Comparison of ENCODE assay signal across 9 cellular contexts in genomic region chr4:94453534-94453963, GRCh38. TPM values are rescaled to one million over a fixed set of nuclear protein-coding genes. Genes with fewer than 3 reads are reported as not detected.
DNase-seq lines count a peak whose midpoint lies in the region; ATAC-seq, FAIRE-seq and TF ChIP-seq lines count a peak whose summit lies in the region.
"Had no signal": no experiment of that assay in that cellular context is flagged by ENCODE, and none has a peak within 500 bp of the region (broad histone marks: within the 10 kb centered on the region; RNA-seq: fewer than 3 reads in every experiment).

No MANE protein-coding gene starts in this region.

- TF ChIP-seq POLR2A in GM12878 (IDR thresholded peaks at IDR 0.05; ENCODE audit: low read depth, low read length): no peak

- peak overlapping the region; percentile 89 for H3K9ac ChIP-seq in GM12878 (ENCODE audit: control insufficient read depth, insufficient read depth, low read length)
- H3K9ac ChIP-seq in liver (ENCODE audit: low read depth in 1 of 2, low read length in 2 of 2): peak overlapping the region; percentile 99

- H3K4me3 ChIP-seq in GM12878 (peak overlapping the region; percentile 87), liver (ENCODE audit: low read depth in 1 of 3, low read length in 3 of 3) (peak overlapping the region; percentile 68 to 100 (median 95))

- H3K27ac Mint-ChIP-seq in activated naive CD4-positive, alpha-beta T cell treated with anti-CD3 and anti-CD28 coated beads, Interleukin-2, amount 50 U/mL, for 24 hours: no peak overlapping the region
- peak overlapping the region; percentile 76 for H3K27ac Mint-ChIP-seq in type B pancreatic cell

- no TSS peak for BruUV-seq in GM12878 (replicated peaks; lab: Mats Ljungman, UMichigan)

- RAD21 ChIA-PET in GM12878 (lab: Charles Lee; ENCODE audit: unreplicated experiment): interaction anchor here (0.8 to 2.0 kb wide), 7 partner anchors 46 to 125 kb away, joined by 3 to 9 read pairs (median 4); no protein-coding TSS in a partner anchor

- H3K4me1 ChIP-seq in GM12878 (ENCODE audit: control insufficient read depth, insufficient read depth, low read length): peaks cover 5% of the 10 kb centered on the region; the same call in 1 of the 2 replicates
- peaks cover 8 to 44% (median 24%) of the 10 kb centered on the region in 4 donors for H3K4me1 ChIP-seq in liver (ENCODE audit: control insufficient read depth in 4 of 4, insufficient read depth in 4 of 4, low read length in 3 of 4)

- H3K36me3 ChIP-seq in GM12878 (ENCODE audit: control insufficient read depth in 2 of 2, insufficient read depth in 2 of 2, low read length in 1 of 2) (peaks cover 0 to 3% of the 10 kb centered on the region in 2 experiments; a peak in 1 of 4 replicates), liver (ENCODE audit: control insufficient read depth in 4 of 4, insufficient read depth in 3 of 4, low read depth in 1 of 4, low read length in 3 of 4) (peaks cover 0 to 9% (median 1%) of the 10 kb centered on the region in 4 donors)

- intact Hi-C loops in GM12878 (cut with micrococcal nuclease; ENCODE audit: unreplicated experiment): loop anchor here (5.0 kb wide), 3 partner anchors 64 to 119 kb away; no protein-coding TSS in a partner anchor

- peaks cover 2% of the 10 kb centered on the region for H3K27me3 Mint-ChIP-seq in activated naive CD4-positive, alpha-beta T cell treated with anti-CD3 and anti-CD28 coated beads, Interleukin-2, amount 50 U/mL, for 24 hours
- H3K27me3 Mint-ChIP-seq in type B pancreatic cell: peaks cover 3% of the 10 kb centered on the region

- TF ChIP-seq CTCF in GM12878 (IDR thresholded peaks at IDR 0.05 in 2 of 3, conservative IDR thresholded peaks at IDR 0.05 in 1 of 3; ENCODE audit: control insufficient read depth in 2 of 3, extremely low read depth in 1 of 3, insufficient read depth in 1 of 3, low read depth in 3 of 3, low read length in 3 of 3) (no peak), liver (IDR thresholded peaks at IDR 0.05; ENCODE audit: low read depth, low read length, missing input control) (peak; percentile 6), type B pancreatic cell (conservative IDR thresholded peaks at IDR 0.05) (no peak)

- in situ Hi-C loops in GM12878 (cut with MboI): no loop called here

- ATAC-seq in GM12878 (peak; percentile 38), GM21360 (IDR thresholded peaks at IDR 0.05; ENCODE audit: unreplicated experiment) (no peak)

- POLR2A ChIA-PET in GM12878 (lab: Charles Lee): interaction anchor here (0.7 to 2.5 kb wide), 6 partner anchors 8 to 554 kb away, joined by 3 to 10 read pairs (median 4); no protein-coding TSS in a partner anchor

- no peaks in the 10 kb centered on the region for H3K36me3 Mint-ChIP-seq in activated naive CD4-positive, alpha-beta T cell treated with anti-CD3 and anti-CD28 coated beads, Interleukin-2, amount 50 U/mL, for 24 hours
- H3K36me3 Mint-ChIP-seq in type B pancreatic cell: peaks cover 10% of the 10 kb centered on the region

- H3K4me3 Mint-ChIP-seq in activated naive CD4-positive, alpha-beta T cell treated with anti-CD3 and anti-CD28 coated beads, Interleukin-2, amount 50 U/mL, for 24 hours: peak overlapping the region; percentile 88
- peak overlapping the region; percentile 90 for H3K4me3 Mint-ChIP-seq in type B pancreatic cell

- H3K4me1 Mint-ChIP-seq in activated naive CD4-positive, alpha-beta T cell treated with anti-CD3 and anti-CD28 coated beads, Interleukin-2, amount 50 U/mL, for 24 hours: peaks cover 40% of the 10 kb centered on the region
- H3K4me1 Mint-ChIP-seq in type B pancreatic cell (ENCODE audit: unreplicated experiment): peaks cover 42% of the 10 kb centered on the region

- H3K27me3 ChIP-seq in GM12878 (replicated peaks in 1 of 2; ENCODE audit: control insufficient read depth in 2 of 2, insufficient read depth in 2 of 2, low read length in 1 of 2) (no peaks in the 10 kb centered on the region), liver (ENCODE audit: control insufficient read depth in 4 of 4, insufficient read depth in 4 of 4, low read length in 3 of 4) (no peaks in the 10 kb centered on the region)

- no peak for FAIRE-seq in GM12878 (lab: Jason Lieb, UNC)

- no peak for DNase-seq in activated naive CD4-positive, alpha-beta T cell treated with Interleukin-2 at 50 U/mL for 16 hours
- DNase-seq in GM12878 (ENCODE audit: low read depth, low spot score): no peak
- DNase-seq in type B pancreatic cell (ENCODE audit: extremely low spot score, unreplicated experiment): no peak
- DNase-seq in GOT3 (lab: John Stamatoyannopoulos, UW): no peak
- no peak for DNase-seq in A172 (ENCODE audit: low spot score)

- H3K4me2 ChIP-seq in GM12878 (ENCODE audit: control insufficient read depth, insufficient read depth): peak overlapping the region; percentile 86

- H3K27ac ChIP-seq in GM12878 (ENCODE audit: control insufficient read depth, insufficient read depth): peak overlapping the region; percentile 59; the same call in 1 of the 2 replicates
- peak overlapping the region; percentile 87 to 96 for H3K27ac ChIP-seq in liver (ENCODE audit: low read depth in 1 of 2, low read length in 2 of 2)

- 99% methylated on average over 7 of the region's 7 CpGs for WGBS in GM12878 (ENCODE audit: insufficient coverage, insufficient replicate concordance, low lambda C conversion rate, missing lambda C conversion rate)
- 17% methylated on average over 7 of the region's 7 CpGs for WGBS in liver

- TF ChIP-seq EP300 in GM12878 (IDR thresholded peaks at IDR 0.05; ENCODE audit: borderline replicate concordance in 1 of 2, control insufficient read depth in 1 of 2, low read depth in 2 of 2, low read length in 2 of 2): no peak

- no peaks in the 10 kb centered on the region for H4K20me1 ChIP-seq in GM12878 (ENCODE audit: control insufficient read depth, insufficient read depth)

- H3K9me3 ChIP-seq in GM12878 (replicated peaks; ENCODE audit: control insufficient read depth, insufficient read depth, low read length): no peaks in the 10 kb centered on the region
- no peaks in the 10 kb centered on the region for H3K9me3 ChIP-seq in liver (ENCODE audit: control insufficient read depth in 4 of 4, low read length in 3 of 4)

- CTCF ChIA-PET in GM12878 (lab: Yijun Ruan, JAX): interaction anchor here (0.9 to 3.3 kb wide), 4 partner anchors 10 to 167 kb away, joined by 3 to 10 read pairs (median 3); no protein-coding TSS in a partner anchor

- TF ChIP-seq RAD21 in GM12878 (IDR thresholded peaks at IDR 0.05; ENCODE audit: insufficient read depth, low read depth, low read length) (no peak), liver (IDR thresholded peaks at IDR 0.05) (no peak)

- peaks cover 25% of the 10 kb centered on the region for H3K79me2 ChIP-seq in GM12878 (ENCODE audit: control insufficient read depth, insufficient read depth, low read length)

- no peak overlapping the region for H2AFZ ChIP-seq in GM12878 (ENCODE audit: control insufficient read depth, low read depth, low read length)

- H3K9me3 Mint-ChIP-seq in activated naive CD4-positive, alpha-beta T cell treated with anti-CD3 and anti-CD28 coated beads, Interleukin-2, amount 50 U/mL, for 24 hours: no peaks in the 10 kb centered on the region
- H3K9me3 Mint-ChIP-seq in type B pancreatic cell: no peaks in the 10 kb centered on the region
- H3K9me3 Mint-ChIP-seq: central memory CD8-positive, alpha-beta T cell had no signal

- SMC1A ChIA-PET in GM12878 (lab: Charles Lee; ENCODE audit: uncharacterized antibody, unreplicated experiment): interaction anchor here (0.6 to 2.8 kb wide), 15 partner anchors 10 to 909 kb away, joined by 3 to 11 read pairs (median 5); no protein-coding TSS in a partner anchor

TF ChIP-seq in GM12878, 131 proteins besides CTCF, POLR2A, EP300 and RAD21:
- TF ChIP-seq GATAD2B (conservative IDR thresholded peaks at IDR 0.05; ENCODE audit: low read depth): 0 out of 2 replicates have a peak, but pooled peaks have one; percentile 28
- TF ChIP-seq WRNIP1 (IDR thresholded peaks at IDR 0.05; ENCODE audit: borderline replicate concordance, low read depth, low read length): no peak
- no peak for TF ChIP-seq IRF4 (IDR thresholded peaks at IDR 0.05; ENCODE audit: low read depth, low read length)
- TF ChIP-seq SMARCA5 (IDR thresholded peaks at IDR 0.05): 0 out of 2 replicates have a peak, but pooled peaks have one; percentile 37
- TF ChIP-seq IKZF1 (conservative IDR thresholded peaks at IDR 0.05): peak; percentile 8; the same call in 1 of the 2 replicates

TF ChIP-seq in liver, 16 proteins besides CTCF, POLR2A, EP300 and RAD21 (continues in another document):
- TF ChIP-seq JUND (IDR thresholded peaks at IDR 0.05) (no peak), YY1 (IDR thresholded peaks at IDR 0.05) (no peak)

RNA-seq across cellular contexts. Expression of gene PDLIM5, which starts 1.8 kb away (rescaled TPM):
- total RNA-seq in GM12878 (2013; cell fraction: nucleolus; rRNA removed): 187 and 218 TPM in 2 replicates
- 18.5 and 22.1 TPM in 2 replicates for total RNA-seq in GM12878 (2014; rRNA removed)
- 16.1 and 17.4 TPM in 2 replicates for total RNA-seq in GM12878 (2014; rRNA removed; fragmentation: Illumina TruSeq; extraction: Trizol)
- total RNA-seq in GM12878 (2021): 21.7 and 23.0 TPM in 2 replicates
- polyA plus RNA-seq in GM12878 (2011; ENCODE audit: low read depth): 11.4 TPM
- 41.7 and 52.9 TPM in 2 replicates for polyA plus RNA-seq in GM12878 (2011; rRNA removed)
- 55.5 and 59.5 TPM in 2 replicates for polyA plus RNA-seq in GM12878 (2011; cell fraction: cytosol; rRNA removed)
- 29.4 and 31.0 TPM in 2 replicates for polyA plus RNA-seq in GM12878 (2011; cell fraction: nucleus; rRNA removed)
- polyA plus RNA-seq in GM12878 (2012): 8.7 and 13.9 TPM in 2 replicates
- 11.0 and 23.1 TPM in 2 replicates for polyA plus RNA-seq in GM12878 (2014; fragmentation: Illumina TruSeq; extraction: Trizol)
- 10 to 100 TPM in 1 of 2 experiments, 1 to 10 TPM in 1; 10.0 to 15.2 TPM for polyA plus RNA-seq in GM12878 (2014; fragmentation: Nextera tagmentation; extraction: Ambion mirVana)
- 11.8 and 13.7 TPM in 2 replicates for polyA plus RNA-seq in GM12878 (2014; rRNA removed)
- polyA plus RNA-seq in GM12878 (2016; fragmentation: Nextera tagmentation; extraction: Ambion mirVana): 10 to 100 TPM; 25.5 to 25.7 TPM
- polyA minus RNA-seq in GM12878 (2011; rRNA and poly(A)+ RNA removed): 135 and 169 TPM in 2 replicates
- polyA minus RNA-seq in GM12878 (2011; cell fraction: cytosol; rRNA and poly(A)+ RNA removed): 20.6 and 21.4 TPM in 2 replicates
- polyA minus RNA-seq in GM12878 (2011; cell fraction: nucleus; rRNA and poly(A)+ RNA removed): 84.3 and 172 TPM in 2 replicates
- total RNA-seq in liver: 100 to 1,000 TPM in 1 of 2 donors, 10 to 100 TPM in 1; 43.9 to 114 TPM
- 10 to 100 TPM; 19.1 to 91.7 TPM for polyA plus RNA-seq in liver
- total RNA-seq in type B pancreatic cell (ENCODE audit: low replicate concordance): 76.7 and 118 TPM in 2 replicates
- total RNA-seq in A172 (2014; rRNA removed; shearing (Covaris generic)): 14.1 and 17.5 TPM in 2 replicates
